ENCODE assay signal across 1 cellular context in genomic region chr16:57300387-57301125, GRCh38.
TF ChIP-seq lines count a peak whose summit lies in the region.

No MANE protein-coding gene starts in this region.

TF ChIP-seq in K562, 482 proteins besides CTCF, POLR2A, EP300 and RAD21 (continued from another document and continues in another):
- TF ChIP-seq, protein P1, sequence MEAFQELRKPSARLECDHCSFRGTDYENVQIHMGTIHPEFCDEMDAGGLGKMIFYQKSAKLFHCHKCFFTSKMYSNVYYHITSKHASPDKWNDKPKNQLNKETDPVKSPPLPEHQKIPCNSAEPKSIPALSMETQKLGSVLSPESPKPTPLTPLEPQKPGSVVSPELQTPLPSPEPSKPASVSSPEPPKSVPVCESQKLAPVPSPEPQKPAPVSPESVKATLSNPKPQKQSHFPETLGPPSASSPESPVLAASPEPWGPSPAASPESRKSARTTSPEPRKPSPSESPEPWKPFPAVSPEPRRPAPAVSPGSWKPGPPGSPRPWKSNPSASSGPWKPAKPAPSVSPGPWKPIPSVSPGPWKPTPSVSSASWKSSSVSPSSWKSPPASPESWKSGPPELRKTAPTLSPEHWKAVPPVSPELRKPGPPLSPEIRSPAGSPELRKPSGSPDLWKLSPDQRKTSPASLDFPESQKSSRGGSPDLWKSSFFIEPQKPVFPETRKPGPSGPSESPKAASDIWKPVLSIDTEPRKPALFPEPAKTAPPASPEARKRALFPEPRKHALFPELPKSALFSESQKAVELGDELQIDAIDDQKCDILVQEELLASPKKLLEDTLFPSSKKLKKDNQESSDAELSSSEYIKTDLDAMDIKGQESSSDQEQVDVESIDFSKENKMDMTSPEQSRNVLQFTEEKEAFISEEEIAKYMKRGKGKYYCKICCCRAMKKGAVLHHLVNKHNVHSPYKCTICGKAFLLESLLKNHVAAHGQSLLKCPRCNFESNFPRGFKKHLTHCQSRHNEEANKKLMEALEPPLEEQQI (IDR thresholded peaks at IDR 0.05): no peak
- TF ChIP-seq RCOR1 (IDR thresholded peaks at IDR 0.05; ENCODE audit: borderline replicate concordance in 1 of 2, low read depth in 2 of 2, low read length in 2 of 2) (peak; percentile 40 to 68; a peak in 2 of 4 replicates), HNRNPL (IDR thresholded peaks at IDR 0.05; ENCODE audit: low read depth, low read length) (no peak), HDAC3 (IDR thresholded peaks at IDR 0.05; ENCODE audit: borderline replicate concordance, partially characterized antibody) (no peak), TEAD2 (tag; IDR thresholded peaks at IDR 0.05) (no peak), ZNF133 (CRISPR knock-in tag; IDR thresholded peaks at IDR 0.05) (no peak), ZNF253 (CRISPR knock-in tag; conservative IDR thresholded peaks at IDR 0.05) (0 out of 2 replicates have a peak, but pooled peaks have one; percentile 7), CEBPB (tag; IDR thresholded peaks at IDR 0.05) (no peak), FOXM1 (IDR thresholded peaks at IDR 0.05; ENCODE audit: low read depth) (no peak), FOXM1 (CRISPR knock-in tag; IDR thresholded peaks at IDR 0.05; ENCODE audit: low read depth) (no peak), SP1 (CRISPR knock-in tag; IDR thresholded peaks at IDR 0.05) (peak; percentile 97), HOMEZ (CRISPR knock-in tag; IDR thresholded peaks at IDR 0.05) (no peak), BDP1 (IDR thresholded peaks at IDR 0.05; ENCODE audit: insufficient read depth, insufficient read length) (peak; percentile 97), SMAD2 (IDR thresholded peaks at IDR 0.05; ENCODE audit: low read depth, low read length) (no peak), ZNF695 (CRISPR knock-in tag; IDR thresholded peaks at IDR 0.05) (no peak), ZBTB43 (CRISPR knock-in tag; IDR thresholded peaks at IDR 0.05) (no peak), MYNN (IDR thresholded peaks at IDR 0.05) (no peak), MYNN (CRISPR knock-in tag; IDR thresholded peaks at IDR 0.05) (no peak), TCF7 (IDR thresholded peaks at IDR 0.05; ENCODE audit: borderline replicate concordance) (no peak), TRIM28 (IDR thresholded peaks at IDR 0.05) (peak; percentile 6; the same call in 1 of the 2 replicates), CBX8 (IDR thresholded peaks at IDR 0.05; ENCODE audit: borderline replicate concordance, extremely low read depth, low read depth, low read length, poor library complexity, severe bottlenecking) (no peak), CBX3 (IDR thresholded peaks at IDR 0.05; ENCODE audit: borderline replicate concordance in 1 of 2, low read length in 2 of 2) (no peak; a peak in 1 of 3 replicates), DMBX1 (CRISPR knock-in tag; IDR thresholded peaks at IDR 0.05; ENCODE audit: borderline replicate concordance) (no peak), FOXA3 (CRISPR knock-in tag; conservative IDR thresholded peaks at IDR 0.05 in 1 of 2, IDR thresholded peaks at IDR 0.05 in 1 of 2) (no peak), MCM7 (IDR thresholded peaks at IDR 0.05) (no peak), WHSC1 (IDR thresholded peaks at IDR 0.05; ENCODE audit: low read length) (no peak), POLR3A (IDR thresholded peaks at IDR 0.05; ENCODE audit: borderline replicate concordance, extremely low read depth, insufficient read depth, insufficient read length) (peak; percentile 85), ARHGAP35 (IDR thresholded peaks at IDR 0.05; ENCODE audit: partially characterized antibody) (peak; percentile 11), NCOA4 (IDR thresholded peaks at IDR 0.05; ENCODE audit: partially characterized antibody) (no peak), RBM17 (IDR thresholded peaks at IDR 0.05; ENCODE audit: borderline replicate concordance, low read depth, low read length) (no peak), STAT5A (IDR thresholded peaks at IDR 0.05; ENCODE audit: borderline replicate concordance, low read length) (no peak), ZNF76 (CRISPR knock-in tag; IDR thresholded peaks at IDR 0.05; ENCODE audit: borderline replicate concordance) (no peak), FOS (IDR thresholded peaks at IDR 0.05; ENCODE audit: extremely low read depth, insufficient read length) (peak; percentile 8), CXXC5 (CRISPR knock-in tag; IDR thresholded peaks at IDR 0.05) (peak; percentile 53), PHF21A (IDR thresholded peaks at IDR 0.05; ENCODE audit: borderline replicate concordance, low read depth) (no peak; the same call in 1 of the 2 replicates), HMG20A (CRISPR knock-in tag; conservative IDR thresholded peaks at IDR 0.05) (no peak), ARNT (IDR thresholded peaks at IDR 0.05) (peak in 1 of 2 experiments; percentile 71; a peak in 1 of 4 replicates), ZNF444 (CRISPR knock-in tag; IDR thresholded peaks at IDR 0.05) (no peak)
- TF ChIP-seq, protein P2, sequence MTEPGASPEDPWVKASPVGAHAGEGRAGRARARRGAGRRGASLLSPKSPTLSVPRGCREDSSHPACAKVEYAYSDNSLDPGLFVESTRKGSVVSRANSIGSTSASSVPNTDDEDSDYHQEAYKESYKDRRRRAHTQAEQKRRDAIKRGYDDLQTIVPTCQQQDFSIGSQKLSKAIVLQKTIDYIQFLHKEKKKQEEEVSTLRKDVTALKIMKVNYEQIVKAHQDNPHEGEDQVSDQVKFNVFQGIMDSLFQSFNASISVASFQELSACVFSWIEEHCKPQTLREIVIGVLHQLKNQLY (CRISPR knock-in tag; conservative IDR thresholded peaks at IDR 0.05): no peak
- TF ChIP-seq, protein P3, sequence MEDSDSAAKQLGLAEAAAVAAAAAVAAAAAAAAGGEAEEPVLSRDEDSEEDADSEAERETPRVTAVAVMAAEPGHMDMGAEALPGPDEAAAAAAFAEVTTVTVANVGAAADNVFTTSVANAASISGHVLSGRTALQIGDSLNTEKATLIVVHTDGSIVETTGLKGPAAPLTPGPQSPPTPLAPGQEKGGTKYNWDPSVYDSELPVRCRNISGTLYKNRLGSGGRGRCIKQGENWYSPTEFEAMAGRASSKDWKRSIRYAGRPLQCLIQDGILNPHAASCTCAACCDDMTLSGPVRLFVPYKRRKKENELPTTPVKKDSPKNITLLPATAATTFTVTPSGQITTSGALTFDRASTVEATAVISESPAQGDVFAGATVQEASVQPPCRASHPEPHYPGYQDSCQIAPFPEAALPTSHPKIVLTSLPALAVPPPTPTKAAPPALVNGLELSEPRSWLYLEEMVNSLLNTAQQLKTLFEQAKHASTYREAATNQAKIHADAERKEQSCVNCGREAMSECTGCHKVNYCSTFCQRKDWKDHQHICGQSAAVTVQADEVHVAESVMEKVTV (CRISPR knock-in tag; IDR thresholded peaks at IDR 0.05): peak; percentile 97
- TF ChIP-seq, protein P4, sequence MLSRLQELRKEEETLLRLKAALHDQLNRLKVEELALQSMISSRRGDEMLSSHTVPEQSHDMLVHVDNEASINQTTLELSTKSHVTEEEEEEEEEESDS (CRISPR knock-in tag; IDR thresholded peaks at IDR 0.05): no peak
- TF ChIP-seq, protein P5, sequence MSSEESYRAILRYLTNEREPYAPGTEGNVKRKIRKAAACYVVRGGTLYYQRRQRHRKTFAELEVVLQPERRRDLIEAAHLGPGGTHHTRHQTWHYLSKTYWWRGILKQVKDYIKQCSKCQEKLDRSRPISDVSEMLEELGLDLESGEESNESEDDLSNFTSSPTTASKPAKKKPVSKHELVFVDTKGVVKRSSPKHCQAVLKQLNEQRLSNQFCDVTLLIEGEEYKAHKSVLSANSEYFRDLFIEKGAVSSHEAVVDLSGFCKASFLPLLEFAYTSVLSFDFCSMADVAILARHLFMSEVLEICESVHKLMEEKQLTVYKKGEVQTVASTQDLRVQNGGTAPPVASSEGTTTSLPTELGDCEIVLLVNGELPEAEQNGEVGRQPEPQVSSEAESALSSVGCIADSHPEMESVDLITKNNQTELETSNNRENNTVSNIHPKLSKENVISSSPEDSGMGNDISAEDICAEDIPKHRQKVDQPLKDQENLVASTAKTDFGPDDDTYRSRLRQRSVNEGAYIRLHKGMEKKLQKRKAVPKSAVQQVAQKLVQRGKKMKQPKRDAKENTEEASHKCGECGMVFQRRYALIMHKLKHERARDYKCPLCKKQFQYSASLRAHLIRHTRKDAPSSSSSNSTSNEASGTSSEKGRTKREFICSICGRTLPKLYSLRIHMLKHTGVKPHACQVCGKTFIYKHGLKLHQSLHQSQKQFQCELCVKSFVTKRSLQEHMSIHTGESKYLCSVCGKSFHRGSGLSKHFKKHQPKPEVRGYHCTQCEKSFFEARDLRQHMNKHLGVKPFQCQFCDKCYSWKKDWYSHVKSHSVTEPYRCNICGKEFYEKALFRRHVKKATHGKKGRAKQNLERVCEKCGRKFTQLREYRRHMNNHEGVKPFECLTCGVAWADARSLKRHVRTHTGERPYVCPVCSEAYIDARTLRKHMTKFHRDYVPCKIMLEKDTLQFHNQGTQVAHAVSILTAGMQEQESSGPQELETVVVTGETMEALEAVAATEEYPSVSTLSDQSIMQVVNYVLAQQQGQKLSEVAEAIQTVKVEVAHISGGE (CRISPR knock-in tag; IDR thresholded peaks at IDR 0.05): no peak; a peak in 1 of 6 replicates
- TF ChIP-seq, protein P6, sequence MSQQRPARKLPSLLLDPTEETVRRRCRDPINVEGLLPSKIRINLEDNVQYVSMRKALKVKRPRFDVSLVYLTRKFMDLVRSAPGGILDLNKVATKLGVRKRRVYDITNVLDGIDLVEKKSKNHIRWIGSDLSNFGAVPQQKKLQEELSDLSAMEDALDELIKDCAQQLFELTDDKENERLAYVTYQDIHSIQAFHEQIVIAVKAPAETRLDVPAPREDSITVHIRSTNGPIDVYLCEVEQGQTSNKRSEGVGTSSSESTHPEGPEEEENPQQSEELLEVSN (IDR thresholded peaks at IDR 0.05; ENCODE audit: borderline replicate concordance in 1 of 2, extremely low read depth in 1 of 2, insufficient read depth in 1 of 2, insufficient read length in 1 of 2, low read depth in 1 of 2, low read length in 1 of 2, poor library complexity in 1 of 2, severe bottlenecking in 1 of 2): no peak
- TF ChIP-seq, protein P7, sequence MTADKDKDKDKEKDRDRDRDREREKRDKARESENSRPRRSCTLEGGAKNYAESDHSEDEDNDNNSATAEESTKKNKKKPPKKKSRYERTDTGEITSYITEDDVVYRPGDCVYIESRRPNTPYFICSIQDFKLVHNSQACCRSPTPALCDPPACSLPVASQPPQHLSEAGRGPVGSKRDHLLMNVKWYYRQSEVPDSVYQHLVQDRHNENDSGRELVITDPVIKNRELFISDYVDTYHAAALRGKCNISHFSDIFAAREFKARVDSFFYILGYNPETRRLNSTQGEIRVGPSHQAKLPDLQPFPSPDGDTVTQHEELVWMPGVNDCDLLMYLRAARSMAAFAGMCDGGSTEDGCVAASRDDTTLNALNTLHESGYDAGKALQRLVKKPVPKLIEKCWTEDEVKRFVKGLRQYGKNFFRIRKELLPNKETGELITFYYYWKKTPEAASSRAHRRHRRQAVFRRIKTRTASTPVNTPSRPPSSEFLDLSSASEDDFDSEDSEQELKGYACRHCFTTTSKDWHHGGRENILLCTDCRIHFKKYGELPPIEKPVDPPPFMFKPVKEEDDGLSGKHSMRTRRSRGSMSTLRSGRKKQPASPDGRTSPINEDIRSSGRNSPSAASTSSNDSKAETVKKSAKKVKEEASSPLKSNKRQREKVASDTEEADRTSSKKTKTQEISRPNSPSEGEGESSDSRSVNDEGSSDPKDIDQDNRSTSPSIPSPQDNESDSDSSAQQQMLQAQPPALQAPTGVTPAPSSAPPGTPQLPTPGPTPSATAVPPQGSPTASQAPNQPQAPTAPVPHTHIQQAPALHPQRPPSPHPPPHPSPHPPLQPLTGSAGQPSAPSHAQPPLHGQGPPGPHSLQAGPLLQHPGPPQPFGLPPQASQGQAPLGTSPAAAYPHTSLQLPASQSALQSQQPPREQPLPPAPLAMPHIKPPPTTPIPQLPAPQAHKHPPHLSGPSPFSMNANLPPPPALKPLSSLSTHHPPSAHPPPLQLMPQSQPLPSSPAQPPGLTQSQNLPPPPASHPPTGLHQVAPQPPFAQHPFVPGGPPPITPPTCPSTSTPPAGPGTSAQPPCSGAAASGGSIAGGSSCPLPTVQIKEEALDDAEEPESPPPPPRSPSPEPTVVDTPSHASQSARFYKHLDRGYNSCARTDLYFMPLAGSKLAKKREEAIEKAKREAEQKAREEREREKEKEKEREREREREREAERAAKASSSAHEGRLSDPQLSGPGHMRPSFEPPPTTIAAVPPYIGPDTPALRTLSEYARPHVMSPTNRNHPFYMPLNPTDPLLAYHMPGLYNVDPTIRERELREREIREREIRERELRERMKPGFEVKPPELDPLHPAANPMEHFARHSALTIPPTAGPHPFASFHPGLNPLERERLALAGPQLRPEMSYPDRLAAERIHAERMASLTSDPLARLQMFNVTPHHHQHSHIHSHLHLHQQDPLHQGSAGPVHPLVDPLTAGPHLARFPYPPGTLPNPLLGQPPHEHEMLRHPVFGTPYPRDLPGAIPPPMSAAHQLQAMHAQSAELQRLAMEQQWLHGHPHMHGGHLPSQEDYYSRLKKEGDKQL (CRISPR knock-in tag; IDR thresholded peaks at IDR 0.05; ENCODE audit: borderline replicate concordance): no peak
- TF ChIP-seq, protein P8, sequence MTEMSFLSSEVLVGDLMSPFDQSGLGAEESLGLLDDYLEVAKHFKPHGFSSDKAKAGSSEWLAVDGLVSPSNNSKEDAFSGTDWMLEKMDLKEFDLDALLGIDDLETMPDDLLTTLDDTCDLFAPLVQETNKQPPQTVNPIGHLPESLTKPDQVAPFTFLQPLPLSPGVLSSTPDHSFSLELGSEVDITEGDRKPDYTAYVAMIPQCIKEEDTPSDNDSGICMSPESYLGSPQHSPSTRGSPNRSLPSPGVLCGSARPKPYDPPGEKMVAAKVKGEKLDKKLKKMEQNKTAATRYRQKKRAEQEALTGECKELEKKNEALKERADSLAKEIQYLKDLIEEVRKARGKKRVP (CRISPR knock-in tag; IDR thresholded peaks at IDR 0.05): no peak
